ENCODE assay signal across 2 cellular contexts in genomic region chr17:17506181-17506741, GRCh38.
TF ChIP-seq lines count a peak whose summit lies in the region.

No MANE protein-coding gene starts in this region.

TF ChIP-seq in SK-N-SH, 30 proteins besides CTCF, POLR2A, EP300 and RAD21:
- no peak for TF ChIP-seq REST (IDR thresholded peaks at IDR 0.05; ENCODE audit: low read depth, low read length)
- TF ChIP-seq FOXJ3 (CRISPR knock-in tag; IDR thresholded peaks at IDR 0.05): no peak
- no peak for TF ChIP-seq TAF1 (IDR thresholded peaks at IDR 0.05; ENCODE audit: borderline replicate concordance, low read depth, low read length)
- TF ChIP-seq POLR2AphosphoS5 (IDR thresholded peaks at IDR 0.05; ENCODE audit: low read depth, low read length): no peak
- no peak for TF ChIP-seq RCOR1 (IDR thresholded peaks at IDR 0.05; ENCODE audit: low read length)
- TF ChIP-seq RXRA (IDR thresholded peaks at IDR 0.05; ENCODE audit: borderline replicate concordance, low read depth): no peak
- TF ChIP-seq NFIC (IDR thresholded peaks at IDR 0.05; ENCODE audit: borderline replicate concordance): no peak
- TF ChIP-seq SIN3A (IDR thresholded peaks at IDR 0.05; ENCODE audit: borderline replicate concordance, low read depth, low read length): no peak
- TF ChIP-seq IRF3 (IDR thresholded peaks at IDR 0.05; ENCODE audit: low read depth, low read length): no peak
- TF ChIP-seq YY1 (IDR thresholded peaks at IDR 0.05; ENCODE audit: low read depth): no peak
- no peak for TF ChIP-seq FOXM1 (IDR thresholded peaks at IDR 0.05; ENCODE audit: low read depth)
- TF ChIP-seq MAX (IDR thresholded peaks at IDR 0.05; ENCODE audit: low read depth): no peak
- TF ChIP-seq TCF12 (IDR thresholded peaks at IDR 0.05): no peak
- no peak for TF ChIP-seq FOSL2 (IDR thresholded peaks at IDR 0.05; ENCODE audit: borderline replicate concordance, low read depth)
- no peak for TF ChIP-seq GATA2 (CRISPR knock-in tag; IDR thresholded peaks at IDR 0.05)
- no peak for TF ChIP-seq PBX3 (IDR thresholded peaks at IDR 0.05)
- no peak for TF ChIP-seq USF1 (IDR thresholded peaks at IDR 0.05; ENCODE audit: borderline replicate concordance, low read depth)
- TF ChIP-seq ELF1 (IDR thresholded peaks at IDR 0.05): no peak
TF ChIP-seq in SK-N-SH: peak in this region for 0.

TF ChIP-seq in SK-N-SH treated with all-trans-retinoic acid at 6 μM for 48 hours, 23 proteins besides CTCF, POLR2A, EP300 and RAD21 (continued from another document):
- no peak for TF ChIP-seq CREB5 (CRISPR knock-in tag; IDR thresholded peaks at IDR 0.05; ENCODE audit: low read depth)
- TF ChIP-seq ISL1 (CRISPR knock-in tag; IDR thresholded peaks at IDR 0.05): no peak
- no peak for TF ChIP-seq PATZ1 (CRISPR knock-in tag; IDR thresholded peaks at IDR 0.05; ENCODE audit: borderline replicate concordance)
